8 cellular contexts compared by ENCODE assay signal in genomic region chr2:74482801-74483674, GRCh38. TPM values are rescaled to one million over a fixed set of nuclear protein-coding genes. Genes with fewer than 3 reads are reported as not detected.
DNase-seq lines count a peak whose midpoint lies in the region; ATAC-seq and TF ChIP-seq lines count a peak whose summit lies in the region.

CCDC142 (minus strand) TSS chr2:74482998; CDS start chr2:74482837, 161 bp downstream.
TTC31 (plus strand) TSS chr2:74483081; CDS start chr2:74483096, 15 bp downstream.

- DNase-seq in CD4-positive, alpha-beta memory T cell, result peak; percentile 94 to 98 (median 96)
- peak; percentile 91 for DNase-seq in NCI-H774 (lab: John Stamatoyannopoulos, UW)
- DNase-seq in activated CD4-positive, alpha-beta memory T cell treated with anti-CD3 and anti-CD28 coated beads for 36 hours, result peak; percentile 96
- DNase-seq in ecto neural progenitor cell (ENCODE audit: low spot score), result peak; percentile 96
- peak; percentile 97 for DNase-seq in lung (ENCODE audit: low spot score)
- DNase-seq in stimulated activated CD4-positive, alpha-beta T cell treated with anti-CD3 and anti-CD28 coated beads, TNF-alpha, amount 100 ng/mL, for 4 hours (ENCODE audit: low read depth in 3 of 3), result peak; percentile 84 to 89 (median 86)

- H3K9me3 Mint-ChIP-seq in CD4-positive, alpha-beta memory T cell, result no peaks in the 10 kb centered on the region
- no peaks in the 10 kb centered on the region for H3K9me3 Mint-ChIP-seq in activated CD4-positive, alpha-beta memory T cell treated with anti-CD3 and anti-CD28 coated beads for 36 hours

- no peaks in the 10 kb centered on the region for H3K36me3 ChIP-seq in CD4-positive, alpha-beta memory T cell (ENCODE audit: insufficient read depth, low read length)
- H3K36me3 ChIP-seq in lung (ENCODE audit: control insufficient read depth in 2 of 2, insufficient read depth in 2 of 2, low read length in 2 of 2), result peaks cover 0 to 8% of the 10 kb centered on the region in 2 donors

- H3K4me1 ChIP-seq in CD4-positive, alpha-beta memory T cell (ENCODE audit: insufficient read depth, low read length), result peaks cover 28% of the 10 kb centered on the region
- H3K4me1 ChIP-seq in lung (ENCODE audit: control insufficient read depth in 2 of 2, insufficient read depth in 2 of 2, low read length in 2 of 2), result peaks cover 3 to 14% of the 10 kb centered on the region in 2 donors

- peaks cover 17 to 43% (median 25%) of the 10 kb centered on the region in 4 donors for H3K4me1 Mint-ChIP-seq in CD4-positive, alpha-beta memory T cell
- H3K4me1 Mint-ChIP-seq in activated CD4-positive, alpha-beta memory T cell treated with anti-CD3 and anti-CD28 coated beads for 36 hours (ENCODE audit: low read depth), result peaks cover 35% of the 10 kb centered on the region

- H3K4me3 ChIP-seq in CD4-positive, alpha-beta memory T cell (ENCODE audit: low read length in 2 of 2), result peak within 1 kb of the TSS; percentile 57 to 100
- peak within 1 kb of the TSS; percentile 86 for H3K4me3 ChIP-seq in lung

- H3K9me3 ChIP-seq in CD4-positive, alpha-beta memory T cell (ENCODE audit: control insufficient read depth in 1 of 2, low read length in 2 of 2), result no peaks in the 10 kb centered on the region
- H3K9me3 ChIP-seq in lung (ENCODE audit: control insufficient read depth in 2 of 2, insufficient read depth in 1 of 2, low read length in 1 of 2), result no peaks in the 10 kb centered on the region

- peaks cover 19 to 36% of the 10 kb centered on the region in 2 donors for H3K36me3 Mint-ChIP-seq in CD4-positive, alpha-beta memory T cell
- peaks cover 26% of the 10 kb centered on the region for H3K36me3 Mint-ChIP-seq in activated CD4-positive, alpha-beta memory T cell treated with anti-CD3 and anti-CD28 coated beads for 36 hours

- 0 to 1% methylated on average over 48 to 50 of the region's 50 CpGs for whole genome bisulfite sequencing in lung, 2 donors

- peak; percentile 88 for TF ChIP-seq CTCF in lung (IDR thresholded peaks at IDR 0.05; ENCODE audit: control extremely low read depth, extremely low read depth)

- no peaks in the 10 kb centered on the region for H3K27me3 ChIP-seq in CD4-positive, alpha-beta memory T cell (ENCODE audit: insufficient read depth, low read length)
- no peaks in the 10 kb centered on the region for H3K27me3 ChIP-seq in lung (ENCODE audit: control insufficient read depth, insufficient read depth)

- H3K27ac ChIP-seq in CD4-positive, alpha-beta memory T cell (ENCODE audit: low read depth, low read length), result peak within 1 kb of the TSS; percentile 91
- H3K27ac ChIP-seq in lung (ENCODE audit: low read depth in 1 of 2, low read length in 1 of 2), result peak within 1 kb of the TSS; percentile 86 to 90

- no peaks in the 10 kb centered on the region for H3K27me3 Mint-ChIP-seq in CD4-positive, alpha-beta memory T cell
- no peaks in the 10 kb centered on the region for H3K27me3 Mint-ChIP-seq in activated CD4-positive, alpha-beta memory T cell treated with anti-CD3 and anti-CD28 coated beads for 36 hours

- intact Hi-C loops in CD4-positive, alpha-beta memory T cell (cut with micrococcal nuclease), result loop anchor here (1.0 to 10.0 kb wide), 12 partner anchors 11 to 393 kb away; partner anchors contain the start of genes C2orf81, DOK1, MOB1A and MRPL53
- intact Hi-C loops in activated CD4-positive, alpha-beta memory T cell treated with anti-CD3 and anti-CD28 coated beads for 36 hours (cut with micrococcal nuclease), result loop anchor here (1.0 to 2.0 kb wide), 9 partner anchors 11 to 104 kb away; partner anchors contain the start of genes AUP1, DOK1, HTRA2 and MRPL53

- ATAC-seq in GM19395 (IDR thresholded peaks at IDR 0.05; ENCODE audit: unreplicated experiment) (peak; percentile 94), HG03565 (IDR thresholded peaks at IDR 0.05; ENCODE audit: unreplicated experiment) (peak; percentile 68), lung (ENCODE audit: insufficient read depth, low FRiP score) (peak; percentile 97)

- POLR2A ChIA-PET in CD4-positive, alpha-beta memory T cell (lab: Charles Lee; ENCODE audit: partially characterized antibody), result interaction anchor here (0.6 to 14.3 kb wide), 33 partner anchors 10 to 746 kb away, joined by 3 to 516 read pairs (median 4); partner anchors contain the start of genes AUP1, C2orf81, HTRA2 and INO80B
- POLR2A ChIA-PET in activated CD4-positive, alpha-beta memory T cell treated with anti-CD3 and anti-CD28 coated beads for 36 hours (lab: Charles Lee), result interaction anchor here (0.8 to 3.6 kb wide), 14 partner anchors 9 to 106 kb away, joined by 3 to 31 read pairs (median 4); partner anchors contain the start of genes AUP1, DQX1, HTRA2 and INO80B

- peak within 1 kb of the TSS; percentile 91 to 100 (median 100) for H3K27ac Mint-ChIP-seq in CD4-positive, alpha-beta memory T cell
- peak within 1 kb of the TSS; percentile 99 for H3K27ac Mint-ChIP-seq in activated CD4-positive, alpha-beta memory T cell treated with anti-CD3 and anti-CD28 coated beads for 36 hours

- CTCF ChIA-PET in CD4-positive, alpha-beta memory T cell (lab: Charles Lee; ENCODE audit: partially characterized antibody), result interaction anchor here (0.6 to 11.3 kb wide), 26 partner anchors 9 to 746 kb away, joined by 3 to 141 read pairs (median 5); partner anchors contain the start of genes AUP1, DQX1, HTRA2 and INO80B
- CTCF ChIA-PET in activated CD4-positive, alpha-beta memory T cell treated with anti-CD3 and anti-CD28 coated beads for 36 hours (lab: Charles Lee), result interaction anchor here (0.8 to 8.8 kb wide), 23 partner anchors 10 to 485 kb away, joined by 3 to 145 read pairs (median 6); partner anchors contain the start of genes AUP1, C2orf81, HTRA2 and INO80B

- H3K4me3 Mint-ChIP-seq in CD4-positive, alpha-beta memory T cell, result peak within 1 kb of the TSS; percentile 99 to 100 (median 100)
- peak within 1 kb of the TSS; percentile 100 for H3K4me3 Mint-ChIP-seq in activated CD4-positive, alpha-beta memory T cell treated with anti-CD3 and anti-CD28 coated beads for 36 hours

RNA-seq across cellular contexts. Expression of gene CCDC142, which starts in this region (rescaled TPM):
- 10 to 100 TPM; 63.9 to 67.6 TPM for total RNA-seq in CD4-positive, alpha-beta memory T cell
- polyA plus RNA-seq in CD4-positive, alpha-beta memory T cell, result 10 to 100 TPM in 1 of 2 donors, 1 to 10 TPM in 1; 3.6 to 10.2 TPM
- 10 to 100 TPM; 10.1 to 10.8 TPM for total RNA-seq in activated CD4-positive, alpha-beta memory T cell treated with anti-CD3 and anti-CD28 coated beads for 36 hours
- 10 to 100 TPM; 17.8 to 25.5 TPM for total RNA-seq in lung
- 1 to 10 TPM; 5.5 to 8.2 TPM for polyA plus RNA-seq in lung

RNA-seq across cellular contexts. Expression of gene TTC31, which starts in this region (rescaled TPM):
- total RNA-seq in CD4-positive, alpha-beta memory T cell, result 10 to 100 TPM; 43.7 to 46.9 TPM
- polyA plus RNA-seq in CD4-positive, alpha-beta memory T cell, result 10 to 100 TPM; 17.0 to 19.2 TPM
- total RNA-seq in activated CD4-positive, alpha-beta memory T cell treated with anti-CD3 and anti-CD28 coated beads for 36 hours, result 10 to 100 TPM; 27.3 to 29.1 TPM
- 10 to 100 TPM; 20.9 to 23.7 TPM for total RNA-seq in lung
- 10 to 100 TPM; 13.7 to 19.2 TPM for polyA plus RNA-seq in lung

Comparison
In these comparisons a context has a peak if more than half of its experiments do, and no peak if none do; other contexts are left out.
1. Peak in every context shown above with its lines: DNase-seq, ATAC-seq, H3K4me3 ChIP-seq and H3K27ac ChIP-seq.